In the genomic region with DNA sequence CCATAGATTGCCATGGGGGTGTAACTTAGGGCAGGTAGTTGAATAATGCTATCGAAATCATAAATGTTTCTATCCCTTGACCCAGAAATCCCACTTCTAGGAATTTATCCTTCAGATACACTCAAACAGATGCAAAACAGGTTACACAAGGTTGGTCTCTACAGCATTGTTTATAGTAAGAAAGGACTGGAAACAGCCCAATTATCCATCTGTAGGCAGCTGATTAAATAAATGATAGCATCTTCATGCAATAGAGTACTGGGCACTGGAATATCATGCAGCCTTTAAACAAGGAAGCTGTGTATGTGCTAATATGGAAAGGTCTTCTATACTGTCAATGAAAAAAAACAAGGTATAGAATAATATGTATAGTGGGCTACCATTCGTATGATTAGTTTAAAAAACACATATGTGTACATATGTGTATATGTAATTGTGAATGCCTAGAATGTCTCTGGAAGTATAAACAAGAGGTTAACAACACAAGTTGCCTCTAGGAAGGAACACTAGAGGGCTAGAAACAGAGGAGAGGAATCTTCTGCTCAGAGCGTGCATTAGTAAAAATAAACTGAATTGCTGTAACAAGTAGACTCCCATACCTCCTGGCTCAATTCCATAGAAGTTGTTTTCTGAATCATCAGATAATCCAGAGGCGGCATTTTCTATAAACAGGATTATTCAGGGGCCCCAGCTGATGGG, we compare ENCODE assay signal across 19 cellular contexts.
DNase-seq lines count a peak whose midpoint lies in the region; ATAC-seq, FAIRE-seq and TF ChIP-seq lines count a peak whose summit lies in the region.
"Had no signal": no experiment of that assay in that cellular context is flagged by ENCODE, and none has a peak within 500 bp of the region (broad histone marks: within the 10 kb centered on the region; RNA-seq: fewer than 3 reads in every experiment).

No MANE protein-coding gene starts in this region.

- H3K4me1 ChIP-seq in PC-3 (ENCODE audit: insufficient read depth, low read length) = no peaks in the 10 kb centered on the region
- H3K4me1 ChIP-seq in foreskin keratinocyte = no peaks in the 10 kb centered on the region
- H3K4me1 ChIP-seq in HepG2 (ENCODE audit: insufficient read depth, low read length) = no peaks in the 10 kb centered on the region
- H3K4me1 ChIP-seq: sigmoid colon had no signal

- CTCF ChIA-PET in PC-3 (lab: Charles Lee) = no interaction called here
- CTCF ChIA-PET in HepG2 (lab: Yijun Ruan, JAX; ENCODE audit: low intra/inter-chr PET ratio, low total read pairs) = no interaction called here

- BruUV-seq in PC-3 (replicated peaks; lab: Mats Ljungman, UMichigan) = no TSS peak
- no TSS peak for BruUV-seq in HepG2 (replicated peaks; lab: Mats Ljungman, UMichigan)

- in situ Hi-C loops in HepG2 (cut with HindIII; ENCODE audit: extremely low pct_ligation_motif_present, low pct_unique_long_range_greater_than_20kb) = no loop called here

- TF ChIP-seq EP300 in HepG2 (IDR thresholded peaks at IDR 0.05; ENCODE audit: low read depth in 2 of 2, low read length in 2 of 2) (no peak), HepG2 (CRISPR knock-in tag; IDR thresholded peaks at IDR 0.05; ENCODE audit: borderline replicate concordance) (no peak)

- H2AFZ ChIP-seq in PC-3 (ENCODE audit: low read length) (no peak overlapping the region), HepG2 (ENCODE audit: low read length) (no peak overlapping the region)

- POLR2A ChIA-PET in PC-3 (lab: Charles Lee; ENCODE audit: unreplicated experiment) = interaction anchor here (0.6 kb wide), 1 partner anchor 548 kb away, joined by 3 read pairs; no protein-coding TSS in a partner anchor
- POLR2A ChIA-PET in HepG2 (lab: Yijun Ruan, JAX) = no interaction called here

- H4K20me1 ChIP-seq in PC-3 (ENCODE audit: low read length) (no peaks in the 10 kb centered on the region), HepG2 (ENCODE audit: insufficient read depth, low read length) (no peaks in the 10 kb centered on the region)
- H4K20me1 ChIP-seq: BLaER1 treated with 17β-estradiol and CSF1 and Interleukin-3, amounts not matched to agents 10 nM and 100 nM had no signal

- WGBS in HepG2 (ENCODE audit: low lambda C conversion rate) = 5% methylated on average over 4 of the region's 4 CpGs

- H3K4me3 ChIP-seq in PC-3 (ENCODE audit: low read length) = no peak overlapping the region
- H3K4me3 ChIP-seq in HepG2 (replicated peaks in 1 of 3; ENCODE audit: insufficient read depth in 1 of 3, low read depth in 2 of 3, low read length in 3 of 3) = no peak overlapping the region
- H3K4me3 ChIP-seq: BLaER1 treated with 17β-estradiol and CSF1 and Interleukin-3, amounts not matched to agents 10 nM and 100 nM; mucosa of descending colon; sigmoid colon had no signal

- ATAC-seq in PC-3 (no peak), foreskin keratinocyte (no peak), HepG2 (no peak)
- ATAC-seq: activated naive CD4-positive, alpha-beta T cell treated with anti-CD3 and anti-CD28 coated beads, Interleukin-2, amount 50 U/mL, for 72 hours; activated T-cell treated with anti-CD3 and anti-CD28 coated beads, Interleukin-2, amount 50 U/mL, for 4 hours; mucosa of descending colon; Panc1 had no signal

- TF ChIP-seq CTCF in D721Med (IDR thresholded peaks at IDR 0.05; ENCODE audit: insufficient read depth, missing control alignments) (peak; percentile 2), PC-3 (conservative IDR thresholded peaks at IDR 0.05; ENCODE audit: low read depth, low read length) (peak; percentile 23; the same call in 1 of the 2 replicates), foreskin keratinocyte (conservative IDR thresholded peaks at IDR 0.05) (peak; percentile 22), HepG2 (CRISPR knock-in tag; IDR thresholded peaks at IDR 0.05) (no peak)

- peaks cover 14% of the 10 kb centered on the region for H3K27me3 ChIP-seq in PC-3 (ENCODE audit: low read length)
- H3K27me3 ChIP-seq in foreskin keratinocyte = peaks cover 17% of the 10 kb centered on the region
- H3K27me3 ChIP-seq in HepG2 (ENCODE audit: control insufficient read depth in 1 of 2, insufficient read depth in 2 of 2, low read length in 2 of 2) = peaks cover 0 to 16% of the 10 kb centered on the region in 2 experiments; a peak in 3 of 5 replicates
- H3K27me3 ChIP-seq: neutrophil had no signal

- H3K9me2 ChIP-seq in PC-3 (replicated peaks; ENCODE audit: low read length) = no peaks in the 10 kb centered on the region

- no peaks in the 10 kb centered on the region for H3K9me3 ChIP-seq in PC-3 (ENCODE audit: low read length)
- H3K9me3 ChIP-seq in HepG2 (ENCODE audit: low read length) = no peaks in the 10 kb centered on the region
- H3K9me3 ChIP-seq: BLaER1 treated with 17β-estradiol and CSF1 and Interleukin-3, amounts not matched to agents 10 nM and 100 nM; mucosa of descending colon; neutrophil; sigmoid colon had no signal

- TF ChIP-seq RAD21 in HepG2 (CRISPR knock-in tag; IDR thresholded peaks at IDR 0.05) = no peak

- DNase-seq in D721Med (ENCODE audit: insufficient read length, low spot score) = no peak
- DNase-seq in LHCN-M2 (ENCODE audit: low read depth) = peak; percentile 2
- DNase-seq in PC-3 = peak; percentile 23
- peak in 1 of 2 donors; percentile 28 for DNase-seq in foreskin keratinocyte
- DNase-seq in HepG2 (ENCODE audit: low spot score) = no peak
- no peak for DNase-seq in DMS 273 treated with DMSO at 0.1 percent for 48 hours (lab: John Stamatoyannopoulos, UW)
- DNase-seq in posterior vena cava (ENCODE audit: low spot score) = no peak
- DNase-seq: activated CD4-positive, alpha-beta T cell treated with anti-CD3 and anti-CD28 coated beads, Interleukin-2, amount 50 U/mL, for 4 hours; activated T-cell treated with anti-CD3 and anti-CD28 coated beads, Interleukin-2, amount 50 U/mL, for 4 hours; DND-41; effector CD4-positive, alpha-beta T cell; mucosa of descending colon; NCI-H510A; sigmoid colon; substantia nigra had no signal

- no peaks in the 10 kb centered on the region for H3K36me3 ChIP-seq in PC-3 (ENCODE audit: low read depth, low read length)
- H3K36me3 ChIP-seq in HepG2 (replicated peaks in 1 of 2; ENCODE audit: control insufficient read depth in 1 of 2, insufficient read depth in 2 of 2, low read length in 2 of 2) = no peaks in the 10 kb centered on the region
- H3K36me3 ChIP-seq: BLaER1 treated with 17β-estradiol and CSF1 and Interleukin-3, amounts not matched to agents 10 nM and 100 nM; neutrophil; sigmoid colon had no signal

- no peak for TF ChIP-seq POLR2A in HepG2 (IDR thresholded peaks at IDR 0.05; ENCODE audit: insufficient read depth in 1 of 2, low read depth in 2 of 2, low read length in 2 of 2)

- no peaks in the 10 kb centered on the region for H3F3A ChIP-seq in PC-3 (ENCODE audit: low read length, unreplicated experiment)

- H3K9ac ChIP-seq in PC-3 (ENCODE audit: low read length) = no peak overlapping the region
- no peak overlapping the region for H3K9ac ChIP-seq in HepG2 (ENCODE audit: insufficient read depth, low read depth, low read length)
- H3K9ac ChIP-seq: BLaER1 treated with 17β-estradiol and CSF1 and Interleukin-3, amounts not matched to agents 10 nM and 100 nM had no signal

- H3K27ac ChIP-seq in PC-3 (ENCODE audit: low read length) (no peak overlapping the region), foreskin keratinocyte (no peak overlapping the region), HepG2 (ENCODE audit: extremely low read length, insufficient read depth, low read length) (no peak overlapping the region)
- H3K27ac ChIP-seq: BLaER1 treated with 17β-estradiol and CSF1 and Interleukin-3, amounts not matched to agents 10 nM and 100 nM; neutrophil; sigmoid colon had no signal

- H3K79me2 ChIP-seq in PC-3 (ENCODE audit: low read length) (no peaks in the 10 kb centered on the region), HepG2 (ENCODE audit: insufficient read depth, low read length) (no peaks in the 10 kb centered on the region)

- FAIRE-seq in D721Med (lab: Jason Lieb, UNC) (peak; percentile 21), HepG2 (lab: Jason Lieb, UNC) (no peak)

- intact Hi-C loops in PC-3 (cut with micrococcal nuclease) = no loop called here
- intact Hi-C loops in HepG2 (cut with micrococcal nuclease; ENCODE audit: unreplicated experiment) = no loop called here
- intact Hi-C loops in posterior vena cava (cut with DNase I) = no loop called here

- H3K4me2 ChIP-seq in PC-3 (ENCODE audit: low read length) (no peak overlapping the region), HepG2 (ENCODE audit: low read depth, low read length) (no peak overlapping the region)
- H3K4me2 ChIP-seq: BLaER1 treated with 17β-estradiol and CSF1 and Interleukin-3, amounts not matched to agents 10 nM and 100 nM had no signal

TF ChIP-seq in HepG2, 621 proteins besides CTCF, POLR2A, EP300 and RAD21:
- TF ChIP-seq, protein P1, sequence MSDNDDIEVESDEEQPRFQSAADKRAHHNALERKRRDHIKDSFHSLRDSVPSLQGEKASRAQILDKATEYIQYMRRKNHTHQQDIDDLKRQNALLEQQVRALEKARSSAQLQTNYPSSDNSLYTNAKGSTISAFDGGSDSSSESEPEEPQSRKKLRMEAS (IDR thresholded peaks at IDR 0.05) = no peak
- TF ChIP-seq, protein P2, sequence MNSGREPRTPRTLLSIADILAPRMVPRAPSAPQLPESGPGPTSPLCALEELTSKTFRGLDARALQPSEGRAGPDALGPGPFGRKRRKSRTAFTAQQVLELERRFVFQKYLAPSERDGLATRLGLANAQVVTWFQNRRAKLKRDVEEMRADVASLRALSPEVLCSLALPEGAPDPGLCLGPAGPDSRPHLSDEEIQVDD (CRISPR knock-in tag; IDR thresholded peaks at IDR 0.05; ENCODE audit: borderline replicate concordance) = no peak
- no peak for TF ChIP-seq JUN (CRISPR knock-in tag; IDR thresholded peaks at IDR 0.05)
- no peak for TF ChIP-seq RCOR2 (CRISPR knock-in tag; IDR thresholded peaks at IDR 0.05)
- no peak for TF ChIP-seq ZNF331 (CRISPR knock-in tag; IDR thresholded peaks at IDR 0.05)
- no peak for TF ChIP-seq NR3C1 (CRISPR knock-in tag; IDR thresholded peaks at IDR 0.05)
- TF ChIP-seq, protein P3, sequence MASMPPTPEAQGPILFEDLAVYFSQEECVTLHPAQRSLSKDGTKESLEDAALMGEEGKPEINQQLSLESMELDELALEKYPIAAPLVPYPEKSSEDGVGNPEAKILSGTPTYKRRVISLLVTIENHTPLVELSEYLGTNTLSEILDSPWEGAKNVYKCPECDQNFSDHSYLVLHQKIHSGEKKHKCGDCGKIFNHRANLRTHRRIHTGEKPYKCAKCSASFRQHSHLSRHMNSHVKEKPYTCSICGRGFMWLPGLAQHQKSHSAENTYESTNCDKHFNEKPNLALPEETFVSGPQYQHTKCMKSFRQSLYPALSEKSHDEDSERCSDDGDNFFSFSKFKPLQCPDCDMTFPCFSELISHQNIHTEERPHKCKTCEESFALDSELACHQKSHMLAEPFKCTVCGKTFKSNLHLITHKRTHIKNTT (CRISPR knock-in tag; IDR thresholded peaks at IDR 0.05) = no peak

Comparison
In these comparisons a context has a peak if more than half of its experiments do, and no peak if none do; other contexts are left out.
1. DNase-seq: peak in LHCN-M2 (single experiment) and PC-3 (single experiment); none in D721Med (single experiment), HepG2 (single experiment), DMS 273 treated with DMSO at 0.1 percent for 48 hours (single experiment) and posterior vena cava (single experiment).